Comparison of ENCODE assay signal across 28 cellular contexts in genomic region chr2:136017786-136018185, GRCh38.
"Had no signal": no experiment of that assay in that cellular context is flagged by ENCODE, and none has a peak within 500 bp of the region (broad histone marks: within the 10 kb centered on the region; RNA-seq: fewer than 3 reads in every experiment).

No MANE protein-coding gene starts in this region.

- H3K4me3 ChIP-seq: ascending aorta, breast epithelium, cardiac muscle cell, colonic mucosa, dorsolateral prefrontal cortex had no signal

- H3K27me3 Mint-ChIP-seq: activated CD4-positive, alpha-beta memory T cell treated with anti-CD3 and anti-CD28 coated beads for 36 hours; activated CD4-positive, alpha-beta T cell treated with anti-CD3 and anti-CD28 coated beads for 36 hours; activated CD4-positive, alpha-beta T cell treated with anti-CD3 and anti-CD28 coated beads, Interleukin-2, amount 10 ng/mL, durations not matched to agents 24 days and 14 days; activated T-cell treated with anti-CD3 and anti-CD28 coated beads, Interleukin-2, amount 50 U/mL, for 24 hours; brain had no signal

- H3K36me3 ChIP-seq: ascending aorta, breast epithelium, cardiac muscle cell, colonic mucosa had no signal

- H3K9me3 ChIP-seq: ascending aorta, breast epithelium, colonic mucosa had no signal

- H3K27ac ChIP-seq: ascending aorta, breast epithelium, cardiac muscle cell, colonic mucosa, dorsolateral prefrontal cortex had no signal

- H3K36me3 Mint-ChIP-seq: activated CD4-positive, alpha-beta memory T cell treated with anti-CD3 and anti-CD28 coated beads for 36 hours; brain had no signal

- DNase-seq: activated CD4-positive, alpha-beta memory T cell treated with anti-CD3 and anti-CD28 coated beads for 36 hours; activated CD4-positive, alpha-beta T cell treated with anti-CD3 and anti-CD28 coated beads for 36 hours; activated CD4-positive, alpha-beta T cell treated with anti-CD3 and anti-CD28 coated beads, Interleukin-2, amount 10 ng/mL, durations not matched to agents 24 days and 14 days; activated CD4-positive, CD25-positive, alpha-beta regulatory T cell; activated CD4-positive, CD25-positive, alpha-beta regulatory T cell treated with anti-CD3 and anti-CD28 coated beads, Interleukin-2, amount 50 U/mL, for 72 hours; activated CD8-positive, alpha-beta memory T cell treated with anti-CD3 and anti-CD28 coated beads, Interleukin-2, amount 50 U/mL, for 48 hours; activated gamma-delta T cell; activated naive CD4-positive, alpha-beta T cell; activated naive CD4-positive, alpha-beta T cell treated with anti-CD3 and anti-CD28 coated beads, Interleukin-2, amount 10 ng/mL, durations not matched to agents 7 days and 5 days; activated naive CD8-positive, alpha-beta T cell treated with anti-CD3 and anti-CD28 coated beads, Interleukin-2, amount 10 ng/mL, durations not matched to agents 7 days and 5 days; activated T-cell treated with anti-CD3 and anti-CD28 coated beads for 4 hours; activated T-cell treated with anti-CD3 and anti-CD28 coated beads, Interleukin-2, amount 50 U/mL, for 24 hours; activated T-cell treated with anti-CD3 and anti-CD28 coated beads, Interleukin-2, amount 50 U/mL, for 72 hours; central memory CD4-positive, alpha-beta T cell; cerebellar nuclear complex; colonic mucosa; dorsolateral prefrontal cortex; effector memory CD4-positive, alpha-beta T cell; endodermal cell; foreskin fibroblast; head of caudate nucleus; T-helper 2 cell had no signal

- H3K4me3 Mint-ChIP-seq: activated CD4-positive, alpha-beta memory T cell treated with anti-CD3 and anti-CD28 coated beads for 36 hours; activated CD4-positive, alpha-beta T cell treated with anti-CD3 and anti-CD28 coated beads for 36 hours; activated CD4-positive, alpha-beta T cell treated with anti-CD3 and anti-CD28 coated beads, Interleukin-2, amount 10 ng/mL, durations not matched to agents 24 days and 14 days; activated naive CD4-positive, alpha-beta T cell treated with anti-CD3 and anti-CD28 coated beads, Interleukin-2, amount 10 ng/mL, durations not matched to agents 7 days and 5 days; activated naive CD8-positive, alpha-beta T cell treated with anti-CD3 and anti-CD28 coated beads, Interleukin-2, amount 10 ng/mL, durations not matched to agents 7 days and 5 days; activated T-cell treated with anti-CD3 and anti-CD28 coated beads, Interleukin-2, amount 50 U/mL, for 24 hours; activated T-cell treated with anti-CD3 and anti-CD28 coated beads, Interleukin-2, amount 50 U/mL, for 72 hours; brain; endodermal cell had no signal

- H3K27ac Mint-ChIP-seq: activated CD4-positive, alpha-beta memory T cell treated with anti-CD3 and anti-CD28 coated beads for 36 hours; activated CD4-positive, alpha-beta T cell treated with anti-CD3 and anti-CD28 coated beads for 36 hours; activated CD4-positive, alpha-beta T cell treated with anti-CD3 and anti-CD28 coated beads, Interleukin-2, amount 10 ng/mL, durations not matched to agents 24 days and 14 days; activated naive CD4-positive, alpha-beta T cell treated with anti-CD3 and anti-CD28 coated beads, Interleukin-2, amount 10 ng/mL, durations not matched to agents 7 days and 5 days; activated naive CD4-positive, alpha-beta T cell treated with anti-CD3 and anti-CD28 coated beads, Interleukin-2, amount 50 U/mL, for 72 hours; activated naive CD8-positive, alpha-beta T cell treated with anti-CD3 and anti-CD28 coated beads, Interleukin-2, amount 10 ng/mL, durations not matched to agents 7 days and 5 days; activated T-cell treated with anti-CD3 and anti-CD28 coated beads, Interleukin-2, amount 50 U/mL, for 24 hours; activated T-cell treated with anti-CD3 and anti-CD28 coated beads, Interleukin-2, amount 50 U/mL, for 72 hours; endodermal cell had no signal

- ATAC-seq: activated CD4-positive, alpha-beta T cell treated with anti-CD3 and anti-CD28 coated beads for 36 hours; activated naive CD4-positive, alpha-beta T cell treated with anti-CD3 and anti-CD28 coated beads, Interleukin-2, amount 50 U/mL, for 72 hours; activated T-cell treated with anti-CD3 and anti-CD28 coated beads, Interleukin-2, amount 50 U/mL, for 72 hours; esophagus mucosa had no signal

- H3K9me3 Mint-ChIP-seq: activated CD4-positive, alpha-beta memory T cell treated with anti-CD3 and anti-CD28 coated beads for 36 hours; activated T-cell treated with anti-CD3 and anti-CD28 coated beads, Interleukin-2, amount 50 U/mL, for 24 hours; brain; endodermal cell had no signal

- H3K4me1 ChIP-seq: ascending aorta, breast epithelium had no signal

- H3K27me3 ChIP-seq: ascending aorta, breast epithelium, cardiac muscle cell, colonic mucosa, dorsolateral prefrontal cortex had no signal
